30 cellular contexts compared by ENCODE assay signal in genomic region chr7:96792115-96792514, GRCh38.
"Had no signal": no experiment of that assay in that cellular context is flagged by ENCODE, and none has a peak within 500 bp of the region (broad histone marks: within the 10 kb centered on the region; RNA-seq: fewer than 3 reads in every experiment).

No MANE protein-coding gene starts in this region.

- DNase-seq: hypothalamus; immature natural killer cell; kidney; left colon; left lung; lower lobe of right lung; mammary epithelial cell; mesenchymal stem cell; naive B cell; natural killer cell; nephron progenitor cell; occipital lobe; psoas muscle; right lobe of liver; stimulated activated CD4-positive, alpha-beta T cell treated with anti-CD3 and anti-CD28 coated beads, Interleukin-12 subunit alpha, Interleukin-12 subunit beta, amount 100 ng/mL, for 4 hours; stimulated activated CD4-positive, alpha-beta T cell treated with anti-CD3 and anti-CD28 coated beads, Interleukin-15, amount 100 ng/mL, for 24 hours; stimulated activated CD4-positive, alpha-beta T cell treated with anti-CD3 and anti-CD28 coated beads, Interleukin-2, amount 100 ng/mL, for 24 hours; stimulated activated CD4-positive, alpha-beta T cell treated with anti-CD3 and anti-CD28 coated beads, Interleukin-4, amount 100 ng/mL, for 1 hour; stimulated activated naive B cell treated with anti-CD40 and anti-IgM and Interleukin-4, amounts not matched to agents 10 μg/mL and 1 μg/mL and 100 μg/mL, for 72 hours; stimulated activated naive CD8-positive, alpha-beta T cell treated with anti-CD3 and anti-CD28 coated beads, Interleukin-15, Interleukin-2, amounts not matched to agents 100 U/mL and 50 U/mL, for 24 hours; stomach; testis; thyroid gland; transverse colon; upper lobe of left lung had no signal

- H3K4me1 ChIP-seq: left lung, lower lobe of right lung, neural progenitor cell, parathyroid adenoma, psoas muscle, right lobe of liver, stomach, testis, thyroid gland, transverse colon, upper lobe of left lung, vagina had no signal

- H3K9me3 ChIP-seq: left lung, lower lobe of right lung, neutrophil, psoas muscle, right lobe of liver, stomach, testis, thyroid gland, transverse colon, upper lobe of left lung, vagina had no signal

- H3K27ac ChIP-seq: left lung, lower lobe of right lung, neural progenitor cell, neutrophil, parathyroid adenoma, psoas muscle, right lobe of liver, stomach, testis, thyroid gland, transverse colon, upper lobe of left lung, vagina had no signal

- H3K36me3 ChIP-seq: left lung, lower lobe of right lung, neural progenitor cell, neutrophil, right lobe of liver, stomach, thyroid gland, transverse colon, upper lobe of left lung, vagina had no signal

- ATAC-seq: left colon; left lung; lower lobe of right lung; natural killer cell; psoas muscle; right lobe of liver; stimulated activated naive B cell treated with anti-CD40 and anti-IgM and Interleukin-4, amounts not matched to agents 10 μg/mL and 1 μg/mL and 100 μg/mL, for 72 hours; stimulated activated naive CD8-positive, alpha-beta T cell treated with anti-CD3 and anti-CD28 coated beads, Interleukin-15, Interleukin-2, amounts not matched to agents 100 U/mL and 50 U/mL, for 24 hours had no signal

- H3K27me3 ChIP-seq: left lung, neural progenitor cell, neutrophil, right lobe of liver, stomach, testis, thyroid gland, transverse colon, upper lobe of left lung, vagina had no signal

- H3K4me3 ChIP-seq: left lung, lower lobe of right lung, neural progenitor cell, psoas muscle, right lobe of liver, smooth muscle cell, stomach, testis, thyroid gland, transverse colon, upper lobe of left lung, vagina had no signal
